Comparison of ENCODE assay signal across 1 cellular context in the genomic region with DNA sequence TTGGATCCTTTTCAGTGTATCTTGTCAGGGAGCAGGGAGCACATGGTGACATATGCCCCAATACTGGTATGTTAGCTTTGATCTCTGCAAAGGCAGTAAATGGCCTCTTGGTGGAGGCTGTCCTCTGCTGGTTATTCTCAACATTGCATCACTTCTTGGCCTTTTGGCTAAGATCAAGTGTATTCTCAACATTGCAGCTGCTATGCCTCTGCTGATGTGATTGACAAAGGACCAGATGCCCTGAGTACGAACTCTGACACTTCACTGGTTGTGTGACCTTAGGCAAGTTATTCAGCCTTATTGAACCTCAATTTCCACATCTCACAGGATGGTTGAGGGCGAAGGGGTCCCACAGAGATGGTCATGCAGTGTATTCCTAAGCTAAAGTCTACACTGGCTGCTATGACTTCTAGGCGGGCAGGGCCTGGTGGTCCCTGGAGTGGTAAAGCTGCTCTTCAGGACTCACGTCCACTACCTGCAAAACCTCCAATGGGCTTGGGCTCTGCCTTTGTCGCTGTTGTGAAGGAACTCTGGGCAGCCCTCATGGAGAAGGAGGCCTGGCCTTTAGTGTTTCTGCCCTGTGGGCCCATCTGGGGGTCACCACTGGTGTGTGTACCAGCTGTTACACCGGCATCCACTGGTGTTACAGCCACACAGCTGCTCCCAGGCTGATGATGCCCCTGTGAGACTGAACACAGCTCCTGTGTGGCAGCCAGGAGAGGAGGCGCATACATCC.
A peak's percentile ranks its signal among the peaks of the same experiment; 100 is the strongest.
TF ChIP-seq lines count a peak whose summit lies in the region.

No MANE protein-coding gene starts in this region.

TF ChIP-seq in HepG2, 621 proteins besides CTCF, POLR2A, EP300 and RAD21 (continued from another document and continues in another):
- TF ChIP-seq, protein P1, sequence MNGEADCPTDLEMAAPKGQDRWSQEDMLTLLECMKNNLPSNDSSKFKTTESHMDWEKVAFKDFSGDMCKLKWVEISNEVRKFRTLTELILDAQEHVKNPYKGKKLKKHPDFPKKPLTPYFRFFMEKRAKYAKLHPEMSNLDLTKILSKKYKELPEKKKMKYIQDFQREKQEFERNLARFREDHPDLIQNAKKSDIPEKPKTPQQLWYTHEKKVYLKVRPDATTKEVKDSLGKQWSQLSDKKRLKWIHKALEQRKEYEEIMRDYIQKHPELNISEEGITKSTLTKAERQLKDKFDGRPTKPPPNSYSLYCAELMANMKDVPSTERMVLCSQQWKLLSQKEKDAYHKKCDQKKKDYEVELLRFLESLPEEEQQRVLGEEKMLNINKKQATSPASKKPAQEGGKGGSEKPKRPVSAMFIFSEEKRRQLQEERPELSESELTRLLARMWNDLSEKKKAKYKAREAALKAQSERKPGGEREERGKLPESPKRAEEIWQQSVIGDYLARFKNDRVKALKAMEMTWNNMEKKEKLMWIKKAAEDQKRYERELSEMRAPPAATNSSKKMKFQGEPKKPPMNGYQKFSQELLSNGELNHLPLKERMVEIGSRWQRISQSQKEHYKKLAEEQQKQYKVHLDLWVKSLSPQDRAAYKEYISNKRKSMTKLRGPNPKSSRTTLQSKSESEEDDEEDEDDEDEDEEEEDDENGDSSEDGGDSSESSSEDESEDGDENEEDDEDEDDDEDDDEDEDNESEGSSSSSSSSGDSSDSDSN (CRISPR knock-in tag; IDR thresholded peaks at IDR 0.05): no peak
- no peak for TF ChIP-seq PAWR (CRISPR knock-in tag; IDR thresholded peaks at IDR 0.05; ENCODE audit: borderline replicate concordance)
- 0 out of 2 replicates have a peak, but pooled peaks have one; percentile 31 for TF ChIP-seq ZNF263 (CRISPR knock-in tag; IDR thresholded peaks at IDR 0.05)
- no peak for TF ChIP-seq ZNF17 (CRISPR knock-in tag; IDR thresholded peaks at IDR 0.05)
- TF ChIP-seq ZNF570 (CRISPR knock-in tag; IDR thresholded peaks at IDR 0.05; ENCODE audit: borderline replicate concordance): no peak
- TF ChIP-seq SMARCE1 (IDR thresholded peaks at IDR 0.05; ENCODE audit: borderline replicate concordance): no peak
- TF ChIP-seq, protein P2, sequence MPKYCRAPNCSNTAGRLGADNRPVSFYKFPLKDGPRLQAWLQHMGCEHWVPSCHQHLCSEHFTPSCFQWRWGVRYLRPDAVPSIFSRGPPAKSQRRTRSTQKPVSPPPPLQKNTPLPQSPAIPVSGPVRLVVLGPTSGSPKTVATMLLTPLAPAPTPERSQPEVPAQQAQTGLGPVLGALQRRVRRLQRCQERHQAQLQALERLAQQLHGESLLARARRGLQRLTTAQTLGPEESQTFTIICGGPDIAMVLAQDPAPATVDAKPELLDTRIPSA (CRISPR knock-in tag; IDR thresholded peaks at IDR 0.05; ENCODE audit: borderline replicate concordance): no peak
- no peak for TF ChIP-seq RFXANK (CRISPR knock-in tag; IDR thresholded peaks at IDR 0.05)
- TF ChIP-seq, protein P3, sequence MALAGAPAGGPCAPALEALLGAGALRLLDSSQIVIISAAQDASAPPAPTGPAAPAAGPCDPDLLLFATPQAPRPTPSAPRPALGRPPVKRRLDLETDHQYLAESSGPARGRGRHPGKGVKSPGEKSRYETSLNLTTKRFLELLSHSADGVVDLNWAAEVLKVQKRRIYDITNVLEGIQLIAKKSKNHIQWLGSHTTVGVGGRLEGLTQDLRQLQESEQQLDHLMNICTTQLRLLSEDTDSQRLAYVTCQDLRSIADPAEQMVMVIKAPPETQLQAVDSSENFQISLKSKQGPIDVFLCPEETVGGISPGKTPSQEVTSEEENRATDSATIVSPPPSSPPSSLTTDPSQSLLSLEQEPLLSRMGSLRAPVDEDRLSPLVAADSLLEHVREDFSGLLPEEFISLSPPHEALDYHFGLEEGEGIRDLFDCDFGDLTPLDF (CRISPR knock-in tag; IDR thresholded peaks at IDR 0.05): no peak
- TF ChIP-seq SP140L (CRISPR knock-in tag; IDR thresholded peaks at IDR 0.05; ENCODE audit: borderline replicate concordance): 0 out of 2 replicates have a peak, but pooled peaks have one; percentile 33
- TF ChIP-seq ZNF468 (CRISPR knock-in tag; IDR thresholded peaks at IDR 0.05): no peak
- no peak for TF ChIP-seq ZNF234 (CRISPR knock-in tag; conservative IDR thresholded peaks at IDR 0.05)
- TF ChIP-seq, protein P4, sequence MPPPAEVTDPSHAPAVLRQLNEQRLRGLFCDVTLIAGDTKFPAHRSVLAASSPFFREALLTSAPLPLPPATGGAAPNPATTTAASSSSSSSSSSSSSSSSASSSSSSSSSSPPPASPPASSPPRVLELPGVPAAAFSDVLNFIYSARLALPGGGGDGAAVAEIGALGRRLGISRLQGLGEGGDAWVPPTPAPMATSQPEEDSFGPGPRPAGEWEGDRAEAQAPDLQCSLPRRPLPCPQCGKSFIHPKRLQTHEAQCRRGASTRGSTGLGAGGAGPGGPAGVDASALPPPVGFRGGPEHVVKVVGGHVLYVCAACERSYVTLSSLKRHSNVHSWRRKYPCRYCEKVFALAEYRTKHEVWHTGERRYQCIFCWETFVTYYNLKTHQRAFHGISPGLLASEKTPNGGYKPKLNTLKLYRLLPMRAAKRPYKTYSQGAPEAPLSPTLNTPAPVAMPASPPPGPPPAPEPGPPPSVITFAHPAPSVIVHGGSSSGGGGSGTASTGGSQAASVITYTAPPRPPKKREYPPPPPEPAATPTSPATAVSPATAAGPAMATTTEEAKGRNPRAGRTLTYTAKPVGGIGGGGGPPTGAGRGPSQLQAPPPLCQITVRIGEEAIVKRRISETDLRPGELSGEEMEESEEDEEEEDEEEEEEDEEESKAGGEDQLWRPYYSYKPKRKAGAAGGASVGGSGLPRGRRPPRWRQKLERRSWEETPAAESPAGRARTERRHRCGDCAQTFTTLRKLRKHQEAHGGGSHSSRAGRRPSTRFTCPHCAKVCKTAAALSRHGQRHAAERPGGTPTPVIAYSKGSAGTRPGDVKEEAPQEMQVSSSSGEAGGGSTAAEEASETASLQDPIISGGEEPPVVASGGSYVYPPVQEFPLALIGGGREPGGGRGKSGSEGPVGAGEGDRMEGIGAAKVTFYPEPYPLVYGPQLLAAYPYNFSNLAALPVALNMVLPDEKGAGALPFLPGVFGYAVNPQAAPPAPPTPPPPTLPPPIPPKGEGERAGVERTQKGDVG (CRISPR knock-in tag; IDR thresholded peaks at IDR 0.05; ENCODE audit: borderline replicate concordance): no peak
- no peak for TF ChIP-seq NFE2L1 (CRISPR knock-in tag; IDR thresholded peaks at IDR 0.05; ENCODE audit: borderline replicate concordance)
- TF ChIP-seq ZNF724P (CRISPR knock-in tag; IDR thresholded peaks at IDR 0.05; ENCODE audit: borderline replicate concordance): no peak
- TF ChIP-seq ZFP36L2 (CRISPR knock-in tag; IDR thresholded peaks at IDR 0.05): 0 out of 2 replicates have a peak, but pooled peaks have one; percentile 54
- TF ChIP-seq PLRG1 (conservative IDR thresholded peaks at IDR 0.05): no peak
- TF ChIP-seq YEATS2 (CRISPR knock-in tag; IDR thresholded peaks at IDR 0.05; ENCODE audit: borderline replicate concordance): peak; percentile 31; the same call in 1 of the 2 replicates
- TF ChIP-seq HOXD1 (CRISPR knock-in tag; IDR thresholded peaks at IDR 0.05): no peak
- peak; percentile 68; the same call in 1 of the 2 replicates for TF ChIP-seq CBX5 (CRISPR knock-in tag; IDR thresholded peaks at IDR 0.05; ENCODE audit: borderline replicate concordance)
- TF ChIP-seq FOXA3 (CRISPR knock-in tag; IDR thresholded peaks at IDR 0.05): peak; percentile 70
- TF ChIP-seq, protein P5, sequence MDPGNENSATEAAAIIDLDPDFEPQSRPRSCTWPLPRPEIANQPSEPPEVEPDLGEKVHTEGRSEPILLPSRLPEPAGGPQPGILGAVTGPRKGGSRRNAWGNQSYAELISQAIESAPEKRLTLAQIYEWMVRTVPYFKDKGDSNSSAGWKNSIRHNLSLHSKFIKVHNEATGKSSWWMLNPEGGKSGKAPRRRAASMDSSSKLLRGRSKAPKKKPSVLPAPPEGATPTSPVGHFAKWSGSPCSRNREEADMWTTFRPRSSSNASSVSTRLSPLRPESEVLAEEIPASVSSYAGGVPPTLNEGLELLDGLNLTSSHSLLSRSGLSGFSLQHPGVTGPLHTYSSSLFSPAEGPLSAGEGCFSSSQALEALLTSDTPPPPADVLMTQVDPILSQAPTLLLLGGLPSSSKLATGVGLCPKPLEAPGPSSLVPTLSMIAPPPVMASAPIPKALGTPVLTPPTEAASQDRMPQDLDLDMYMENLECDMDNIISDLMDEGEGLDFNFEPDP (CRISPR knock-in tag; conservative IDR thresholded peaks at IDR 0.05): no peak
- no peak for TF ChIP-seq ZNF776 (CRISPR knock-in tag; IDR thresholded peaks at IDR 0.05)
- TF ChIP-seq TCF7 (IDR thresholded peaks at IDR 0.05; ENCODE audit: low read depth): peak; percentile 54
- TF ChIP-seq ZNF274 (CRISPR knock-in tag; IDR thresholded peaks at IDR 0.05): no peak
- TF ChIP-seq MZF1 (CRISPR knock-in tag; IDR thresholded peaks at IDR 0.05; ENCODE audit: borderline replicate concordance): no peak
- no peak for TF ChIP-seq ZSCAN12 (CRISPR knock-in tag; IDR thresholded peaks at IDR 0.05)
- TF ChIP-seq GATAD1 (CRISPR knock-in tag; IDR thresholded peaks at IDR 0.05): 0 out of 2 replicates have a peak, but pooled peaks have one; percentile 41
- no peak for TF ChIP-seq NKX3-1 (CRISPR knock-in tag; IDR thresholded peaks at IDR 0.05)
- TF ChIP-seq ZNF446 (CRISPR knock-in tag; IDR thresholded peaks at IDR 0.05): no peak
- TF ChIP-seq HCFC1 (IDR thresholded peaks at IDR 0.05; ENCODE audit: low read depth, low read length): no peak
- no peak for TF ChIP-seq ARHGAP35 (CRISPR knock-in tag; IDR thresholded peaks at IDR 0.05; ENCODE audit: borderline replicate concordance)
- no peak for TF ChIP-seq MAF1 (CRISPR knock-in tag; IDR thresholded peaks at IDR 0.05; ENCODE audit: borderline replicate concordance)
- TF ChIP-seq TGIF2 (CRISPR knock-in tag; IDR thresholded peaks at IDR 0.05): no peak
- TF ChIP-seq MAFF (IDR thresholded peaks at IDR 0.05; ENCODE audit: low read depth, low read length): no peak
- no peak for TF ChIP-seq PHF21A (CRISPR knock-in tag; IDR thresholded peaks at IDR 0.05)
- TF ChIP-seq NFKB2 (CRISPR knock-in tag; IDR thresholded peaks at IDR 0.05; ENCODE audit: borderline replicate concordance): no peak
- TF ChIP-seq CEBPB (IDR thresholded peaks at IDR 0.05; ENCODE audit: borderline replicate concordance, low read depth, low read length): peak; percentile 91
- TF ChIP-seq, protein P6, sequence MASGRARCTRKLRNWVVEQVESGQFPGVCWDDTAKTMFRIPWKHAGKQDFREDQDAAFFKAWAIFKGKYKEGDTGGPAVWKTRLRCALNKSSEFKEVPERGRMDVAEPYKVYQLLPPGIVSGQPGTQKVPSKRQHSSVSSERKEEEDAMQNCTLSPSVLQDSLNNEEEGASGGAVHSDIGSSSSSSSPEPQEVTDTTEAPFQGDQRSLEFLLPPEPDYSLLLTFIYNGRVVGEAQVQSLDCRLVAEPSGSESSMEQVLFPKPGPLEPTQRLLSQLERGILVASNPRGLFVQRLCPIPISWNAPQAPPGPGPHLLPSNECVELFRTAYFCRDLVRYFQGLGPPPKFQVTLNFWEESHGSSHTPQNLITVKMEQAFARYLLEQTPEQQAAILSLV (CRISPR knock-in tag; IDR thresholded peaks at IDR 0.05; ENCODE audit: borderline replicate concordance): no peak
- no peak for TF ChIP-seq CREB1 (IDR thresholded peaks at IDR 0.05)
- TF ChIP-seq CREB1 (CRISPR knock-in tag; IDR thresholded peaks at IDR 0.05): no peak
- TF ChIP-seq HMG20B (CRISPR knock-in tag; conservative IDR thresholded peaks at IDR 0.05): no peak
- no peak for TF ChIP-seq FIP1L1 (IDR thresholded peaks at IDR 0.05; ENCODE audit: borderline replicate concordance, insufficient read depth, low read depth, low read length)
- TF ChIP-seq SRF (IDR thresholded peaks at IDR 0.05; ENCODE audit: low read depth, low read length): no peak
- TF ChIP-seq ARNT (IDR thresholded peaks at IDR 0.05): no peak
- 0 out of 2 replicates have a peak, but pooled peaks have one; percentile 25 for TF ChIP-seq NR2F6 (IDR thresholded peaks at IDR 0.05)
- peak; percentile 64; the same call in 1 of the 2 replicates for TF ChIP-seq NR2F6 (CRISPR knock-in tag; IDR thresholded peaks at IDR 0.05)
- TF ChIP-seq SIN3B (IDR thresholded peaks at IDR 0.05; ENCODE audit: low read length): no peak
- TF ChIP-seq, protein P7, sequence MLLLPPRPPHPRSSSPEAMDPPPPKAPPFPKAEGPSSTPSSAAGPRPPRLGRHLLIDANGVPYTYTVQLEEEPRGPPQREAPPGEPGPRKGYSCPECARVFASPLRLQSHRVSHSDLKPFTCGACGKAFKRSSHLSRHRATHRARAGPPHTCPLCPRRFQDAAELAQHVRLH (CRISPR knock-in tag; IDR thresholded peaks at IDR 0.05; ENCODE audit: borderline replicate concordance, low read depth): peak; percentile 58; the same call in 1 of the 2 replicates
- no peak for TF ChIP-seq ARNT2 (CRISPR knock-in tag; IDR thresholded peaks at IDR 0.05; ENCODE audit: low read depth)
- TF ChIP-seq, protein P8, sequence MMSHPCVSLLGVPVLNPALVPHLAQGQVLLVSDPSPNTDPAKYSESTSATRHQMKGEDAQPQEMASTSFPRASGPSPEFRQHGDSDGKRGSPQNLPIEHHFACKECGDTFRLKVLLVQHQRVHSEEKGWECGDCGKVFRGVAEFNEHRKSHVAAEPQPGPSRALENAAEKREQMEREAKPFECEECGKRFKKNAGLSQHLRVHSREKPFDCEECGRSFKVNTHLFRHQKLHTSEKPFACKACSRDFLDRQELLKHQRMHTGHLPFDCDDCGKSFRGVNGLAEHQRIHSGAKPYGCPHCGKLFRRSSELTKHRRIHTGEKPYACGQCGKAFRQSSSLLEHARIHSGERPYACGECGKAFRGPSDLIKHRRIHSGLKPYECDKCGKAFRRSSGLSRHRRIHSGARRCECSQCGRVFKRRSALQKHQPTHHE (CRISPR knock-in tag; IDR thresholded peaks at IDR 0.05; ENCODE audit: borderline replicate concordance): no peak
- TF ChIP-seq, protein P9, sequence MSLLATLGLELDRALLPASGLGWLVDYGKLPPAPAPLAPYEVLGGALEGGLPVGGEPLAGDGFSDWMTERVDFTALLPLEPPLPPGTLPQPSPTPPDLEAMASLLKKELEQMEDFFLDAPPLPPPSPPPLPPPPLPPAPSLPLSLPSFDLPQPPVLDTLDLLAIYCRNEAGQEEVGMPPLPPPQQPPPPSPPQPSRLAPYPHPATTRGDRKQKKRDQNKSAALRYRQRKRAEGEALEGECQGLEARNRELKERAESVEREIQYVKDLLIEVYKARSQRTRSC (CRISPR knock-in tag; IDR thresholded peaks at IDR 0.05; ENCODE audit: low read depth): no peak
- no peak for TF ChIP-seq HOXA7 (CRISPR knock-in tag; IDR thresholded peaks at IDR 0.05)
- TF ChIP-seq MAFG (CRISPR knock-in tag; IDR thresholded peaks at IDR 0.05): no peak
- peak; percentile 61; the same call in 1 of the 2 replicates for TF ChIP-seq MXD4 (CRISPR knock-in tag; IDR thresholded peaks at IDR 0.05)
- TF ChIP-seq ZNF550 (CRISPR knock-in tag; IDR thresholded peaks at IDR 0.05; ENCODE audit: borderline replicate concordance): no peak
- 0 out of 2 replicates have a peak, but pooled peaks have one; percentile 33 for TF ChIP-seq NCOR1 (IDR thresholded peaks at IDR 0.05; ENCODE audit: borderline replicate concordance, low read length)
- TF ChIP-seq HOXA3 (CRISPR knock-in tag; IDR thresholded peaks at IDR 0.05): no peak
